In the genomic region with DNA sequence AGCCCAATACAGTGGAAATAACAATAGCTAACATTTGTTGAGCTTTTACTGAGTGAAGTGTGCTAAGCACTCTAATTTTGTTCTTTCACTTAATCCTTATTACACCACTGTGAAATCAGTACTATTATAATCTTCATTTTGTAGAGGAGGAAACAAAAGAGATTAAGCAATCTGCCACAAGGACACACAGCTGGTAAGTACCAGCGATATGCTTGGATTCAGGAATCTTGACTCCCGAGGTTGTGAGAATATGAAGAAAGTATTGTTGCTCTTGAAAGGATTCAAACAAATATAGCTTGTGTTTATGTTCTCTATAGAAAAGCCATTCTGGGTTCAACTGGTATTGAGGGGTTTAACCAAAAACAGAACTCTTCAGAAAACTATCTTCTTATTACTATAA, we compare ENCODE assay signal across 26 cellular contexts.
"Had no signal": no experiment of that assay in that cellular context is flagged by ENCODE, and none has a peak within 500 bp of the region (broad histone marks: within the 10 kb centered on the region; RNA-seq: fewer than 3 reads in every experiment).

No MANE protein-coding gene starts in this region.

- H3K4me1 ChIP-seq: gastrocnemius medialis, pancreas, right lobe of liver, transverse colon, upper lobe of right lung, uterus had no signal

- H3K4me2 ChIP-seq: smooth muscle cell had no signal

- H3K4me3 ChIP-seq: esophagus squamous epithelium, gastrocnemius medialis, lung, mucosa of descending colon, pancreas, right lobe of liver, smooth muscle cell, suprapubic skin, transverse colon, upper lobe of right lung, uterus had no signal

- ATAC-seq: effector memory CD8-positive, alpha-beta T cell; gastrocnemius medialis; mucosa of descending colon; natural killer cell treated with Interleukin-12 subunit alpha and Interleukin-12 subunit beta and Interleukin-15 and Interleukin-18, amount 100 ng/mL, for 72 hours; pancreas; right lobe of liver; stimulated activated naive CD8-positive, alpha-beta T cell treated with anti-CD3 and anti-CD28 coated beads, Interleukin-15, amount 100 ng/mL, for 72 hours; upper lobe of right lung had no signal

- H3K27me3 ChIP-seq: esophagus squamous epithelium, gastrocnemius medialis, neutrophil, pancreas, right lobe of liver, suprapubic skin, transverse colon, upper lobe of right lung, uterus had no signal

- H3K9me3 ChIP-seq: esophagus squamous epithelium, gastrocnemius medialis, mucosa of descending colon, neutrophil, pancreas, right lobe of liver, suprapubic skin, transverse colon, upper lobe of right lung, uterus had no signal

- DNase-seq: cortex of kidney; effector memory CD8-positive, alpha-beta T cell; erythroblast; esophagus squamous epithelium; gastrocnemius medialis; head of caudate nucleus; mucosa of descending colon; naive B cell; pancreas; right lobe of liver; stimulated activated CD4-positive, alpha-beta T cell treated with anti-CD3 and anti-CD28 coated beads, Interleukin-12 subunit alpha, Interleukin-12 subunit beta, amount 100 ng/mL, for 4 hours; stimulated activated CD4-positive, alpha-beta T cell treated with anti-CD3 and anti-CD28 coated beads, Interleukin-1b, Interleukin-23, amount 100 ng/mL, for 48 hours; stimulated activated CD4-positive, alpha-beta T cell treated with anti-CD3 and anti-CD28 coated beads, Interleukin-4, amount 100 ng/mL, for 1 hour; stimulated activated CD8-positive, alpha-beta memory T cell treated with anti-CD3 and anti-CD28 coated beads, Interleukin-4, amount 100 ng/mL, for 48 hours; stimulated activated naive CD4-positive, alpha-beta T cell; stimulated activated naive CD8-positive, alpha-beta T cell treated with anti-CD3 and anti-CD28 coated beads, Interleukin-15, amount 100 ng/mL, for 72 hours; transverse colon; upper lobe of right lung; uterus had no signal

- H3K27ac ChIP-seq: esophagus squamous epithelium, gastrocnemius medialis, neutrophil, pancreas, right lobe of liver, suprapubic skin, transverse colon, upper lobe of right lung, uterus had no signal

- H3K36me3 ChIP-seq: esophagus squamous epithelium, gastrocnemius medialis, neutrophil, pancreas, right lobe of liver, suprapubic skin, transverse colon, upper lobe of right lung, uterus had no signal

- FAIRE-seq: endometrium, islet of Langerhans, pancreas had no signal
